23 cellular contexts compared by ENCODE assay signal in the genomic region with DNA sequence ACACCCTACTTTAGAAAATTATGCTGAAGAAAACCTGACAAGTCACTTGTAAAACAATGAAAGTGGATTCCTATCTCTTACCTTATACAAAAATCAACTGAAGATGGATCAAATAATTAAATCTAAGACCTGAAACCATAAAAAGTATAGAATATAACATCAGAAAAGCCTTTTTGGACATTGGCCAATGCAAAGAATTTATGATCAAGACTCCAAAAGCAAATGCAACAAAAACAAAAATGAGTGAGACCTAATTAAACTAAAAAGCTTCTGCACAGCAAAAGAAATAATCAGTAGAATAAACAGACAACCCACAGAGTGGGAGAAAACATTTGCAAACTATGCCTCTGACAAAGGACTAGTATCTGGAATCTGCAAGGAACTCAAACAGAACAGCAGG.
"Had no signal": no experiment of that assay in that cellular context is flagged by ENCODE, and none has a peak within 500 bp of the region (broad histone marks: within the 10 kb centered on the region; RNA-seq: fewer than 3 reads in every experiment).

No MANE protein-coding gene starts in this region.

- H3K27ac ChIP-seq: epithelial cell of prostate, esophagus muscularis mucosa, gastrocnemius medialis, heart right ventricle, parathyroid adenoma, prostate gland, right lobe of liver, spleen, testis, tibial nerve, upper lobe of right lung, vagina had no signal

- H3K9ac ChIP-seq: parathyroid adenoma had no signal

- H3K79me2 ChIP-seq: parathyroid adenoma had no signal

- H3K4me1 ChIP-seq: esophagus muscularis mucosa, gastrocnemius medialis, heart right ventricle, parathyroid adenoma, prostate gland, right lobe of liver, spleen, testis, tibial nerve, upper lobe of right lung, vagina had no signal

- H3K9me3 ChIP-seq: esophagus muscularis mucosa, gastrocnemius medialis, prostate gland, right lobe of liver, testis, tibial nerve, upper lobe of right lung, vagina had no signal

- H3K27me3 ChIP-seq: esophagus muscularis mucosa, gastrocnemius medialis, heart right ventricle, right lobe of liver, spleen, testis, tibial nerve, upper lobe of right lung, vagina had no signal

- H3K4me3 ChIP-seq: esophagus muscularis mucosa, gastrocnemius medialis, heart right ventricle, prostate gland, right lobe of liver, spleen, testis, tibial nerve, upper lobe of right lung, vagina had no signal

- ATAC-seq: effector memory CD8-positive, alpha-beta T cell; gastrocnemius medialis; heart right ventricle; left lobe of liver; natural killer cell treated with Interleukin-12 subunit alpha and Interleukin-12 subunit beta and Interleukin-15 and Interleukin-18, amount 100 ng/mL, for 72 hours; right lobe of liver; stimulated activated naive B cell treated with anti-CD40 and anti-IgM and Interleukin-4, amounts not matched to agents 10 μg/mL and 1 μg/mL and 100 μg/mL, for 72 hours; stimulated activated naive CD8-positive, alpha-beta T cell treated with anti-CD3 and anti-CD28 coated beads, Interleukin-15, amount 100 ng/mL, for 72 hours; upper lobe of right lung had no signal

- DNase-seq: effector memory CD8-positive, alpha-beta T cell; gastrocnemius medialis; heart right ventricle; hypothalamus; kidney glomerular epithelial cell; midbrain; right lobe of liver; spleen; stimulated activated CD4-positive, alpha-beta T cell treated with anti-CD3 and anti-CD28 coated beads, Interleukin-15, amount 100 ng/mL, for 24 hours; stimulated activated CD4-positive, alpha-beta T cell treated with anti-CD3 and anti-CD28 coated beads, Interleukin-2, amount 100 ng/mL, for 24 hours; stimulated activated CD4-positive, alpha-beta T cell treated with anti-CD3 and anti-CD28 coated beads, Interleukin-4, amount 100 ng/mL, for 4 hours; stimulated activated naive B cell treated with anti-CD40 and anti-IgM and Interleukin-4, amounts not matched to agents 10 μg/mL and 1 μg/mL and 100 μg/mL, for 72 hours; stimulated activated naive CD8-positive, alpha-beta T cell treated with anti-CD3 and anti-CD28 coated beads, Interleukin-15, amount 100 ng/mL, for 72 hours; testis; upper lobe of right lung had no signal

- H2AFZ ChIP-seq: parathyroid adenoma had no signal

- H3K36me3 ChIP-seq: esophagus muscularis mucosa, gastrocnemius medialis, heart right ventricle, prostate gland, right lobe of liver, spleen, tibial nerve, upper lobe of right lung, vagina had no signal
